ENCODE assay signal across 8 cellular contexts in the genomic region with DNA sequence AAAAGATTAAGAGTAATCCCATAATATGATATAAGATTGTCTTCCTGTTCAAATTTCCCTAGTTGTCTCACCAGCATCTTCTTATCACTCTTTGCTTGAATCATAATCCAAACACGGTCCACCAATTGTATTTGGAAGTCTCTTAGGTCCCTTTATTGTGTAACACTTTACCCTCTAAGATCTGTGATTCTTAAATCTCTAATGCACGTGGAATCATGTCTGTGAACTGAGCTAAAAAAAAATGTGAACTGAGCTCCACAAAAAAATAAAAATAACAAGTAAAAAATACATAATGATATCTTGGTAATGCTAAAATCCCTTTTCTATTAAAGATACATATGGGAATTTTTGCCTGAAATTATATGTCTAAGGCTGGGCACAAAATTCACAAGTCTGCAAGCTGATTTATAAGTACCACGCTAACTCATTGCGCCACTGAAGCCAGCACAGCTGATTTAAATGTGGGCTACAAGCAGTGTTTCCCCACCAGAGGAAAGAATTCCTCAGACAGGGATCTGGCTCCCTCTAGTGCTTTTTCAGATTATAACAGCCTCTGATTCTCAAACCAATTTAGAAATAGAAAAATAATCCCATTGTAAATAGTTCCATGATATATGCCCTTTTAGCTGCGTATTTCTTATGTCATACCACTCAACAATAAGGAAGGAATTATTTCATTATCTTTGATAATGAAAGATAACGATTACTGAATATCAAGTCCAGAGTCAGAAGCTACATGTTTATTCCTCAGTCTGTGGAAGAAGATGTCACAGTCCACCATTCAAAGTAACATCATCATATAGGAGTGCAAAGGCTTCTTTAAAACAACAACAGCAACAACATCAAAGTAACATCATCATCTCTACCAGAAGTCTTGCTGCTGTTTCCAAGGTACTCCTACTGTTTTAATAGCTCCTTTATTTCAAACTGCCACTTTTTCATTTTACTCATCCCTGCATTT. TPM values are rescaled to one million over a fixed set of nuclear protein-coding genes. Genes with fewer than 3 reads are reported as not detected.
DNase-seq lines count a peak whose midpoint lies in the region; ATAC-seq, FAIRE-seq and TF ChIP-seq lines count a peak whose summit lies in the region.

No MANE protein-coding gene starts in this region.

- TF ChIP-seq CTCF in glutamatergic neuron (IDR thresholded peaks at IDR 0.05; ENCODE audit: partially characterized antibody, unreplicated experiment), result peak; percentile 94

- intact Hi-C loops in posterior cingulate gyrus (cut with DNase I), result loop anchor here (2.0 kb wide), 1 partner anchor 1642 kb away; no protein-coding TSS in a partner anchor

- no peaks in the 10 kb centered on the region for H3K4me1 Mint-ChIP-seq in activated T-helper 17 cell treated with anti-CD3 and anti-CD28 coated beads, Interleukin-2, amount 50 U/mL, for 72 hours
- peaks cover 7% of the 10 kb centered on the region for H3K4me1 Mint-ChIP-seq in glutamatergic neuron (ENCODE audit: low read depth, unreplicated experiment)

- DNase-seq in G401 (ENCODE audit: low spot score), result peak; percentile 70
- peak; percentile 74 for DNase-seq in HTR-8/SVneo (ENCODE audit: insufficient read length, low spot score)
- peak; percentile 57 to 84 for DNase-seq in NOMO-1 (lab: John Stamatoyannopoulos, UW; ENCODE audit: unreplicated experiment in 2 of 2)
- DNase-seq in glutamatergic neuron, result peak; percentile 26
- peak in 7 of 10 donors; percentile 21 to 88 (median 44) for DNase-seq in posterior cingulate gyrus

- no peak overlapping the region for H3K27ac Mint-ChIP-seq in activated T-helper 17 cell treated with anti-CD3 and anti-CD28 coated beads, Interleukin-2, amount 50 U/mL, for 72 hours
- H3K27ac Mint-ChIP-seq in glutamatergic neuron (ENCODE audit: unreplicated experiment), result no peak overlapping the region

- H3K4me3 Mint-ChIP-seq in activated T-helper 17 cell treated with anti-CD3 and anti-CD28 coated beads, Interleukin-2, amount 50 U/mL, for 72 hours, result no peak overlapping the region
- H3K4me3 Mint-ChIP-seq in glutamatergic neuron (ENCODE audit: unreplicated experiment), result no peak overlapping the region

- no peaks in the 10 kb centered on the region for H3K9me3 Mint-ChIP-seq in activated T-helper 17 cell treated with anti-CD3 and anti-CD28 coated beads, Interleukin-2, amount 50 U/mL, for 72 hours
- peaks cover 2% of the 10 kb centered on the region for H3K9me3 Mint-ChIP-seq in glutamatergic neuron (ENCODE audit: unreplicated experiment)

- H3K36me3 Mint-ChIP-seq in activated T-helper 17 cell treated with anti-CD3 and anti-CD28 coated beads, Interleukin-2, amount 50 U/mL, for 72 hours (ENCODE audit: low read depth), result no peaks in the 10 kb centered on the region
- no peaks in the 10 kb centered on the region for H3K36me3 Mint-ChIP-seq in glutamatergic neuron (ENCODE audit: unreplicated experiment)

- in situ Hi-C loops in G401 (cut with HindIII; ENCODE audit: low sequenced_read_pairs), result no loop called here

- FAIRE-seq in HTR-8/SVneo (lab: Jason Lieb, UNC), result no peak

- ATAC-seq in GM21515 (IDR thresholded peaks at IDR 0.05; ENCODE audit: unreplicated experiment) (peak; percentile 87), HG02840 (IDR thresholded peaks at IDR 0.05; ENCODE audit: low FRiP score, unreplicated experiment) (no peak)
- peak; percentile 46 for ATAC-seq in activated T-helper 17 cell treated with anti-CD3 and anti-CD28 coated beads, Interleukin-2, amount 50 U/mL, for 72 hours (replicated peaks)

- peaks cover 3% of the 10 kb centered on the region for H3K27me3 Mint-ChIP-seq in activated T-helper 17 cell treated with anti-CD3 and anti-CD28 coated beads, Interleukin-2, amount 50 U/mL, for 72 hours
- H3K27me3 Mint-ChIP-seq in glutamatergic neuron (ENCODE audit: unreplicated experiment), result peaks cover 2% of the 10 kb centered on the region

RNA-seq across cellular contexts. Expression of a gene that starts 22.9 kb away (rescaled TPM):
- 3.5 and 5.2 TPM in 2 replicates for total RNA-seq in G401 (2014; rRNA removed; shearing (Covaris generic))
- 1 to 10 TPM; 2.5 to 2.9 TPM for total RNA-seq in activated T-helper 17 cell treated with anti-CD3 and anti-CD28 coated beads, Interleukin-2, amount 50 U/mL, for 72 hours
- total RNA-seq in glutamatergic neuron (ENCODE audit: unreplicated experiment), result 1.1 TPM

RNA-seq across cellular contexts. Expression of a gene that starts 50.7 kb away (rescaled TPM):
- not detected in 2 replicates for total RNA-seq in G401 (2014; rRNA removed; shearing (Covaris generic))
- 10 to 100 TPM; 15.1 to 24.1 TPM for total RNA-seq in activated T-helper 17 cell treated with anti-CD3 and anti-CD28 coated beads, Interleukin-2, amount 50 U/mL, for 72 hours
- 0.34 TPM for total RNA-seq in glutamatergic neuron (ENCODE audit: unreplicated experiment)

Comparison
In these comparisons a context has a peak if more than half of its experiments do, and no peak if none do; other contexts are left out.
1. RNA of a gene that starts 50.7 kb away (total RNA-seq): 15.1 to 24.1 TPM in activated T-helper 17 cell treated with anti-CD3 and anti-CD28 coated beads, Interleukin-2, amount 50 U/mL, for 72 hours; 0.34 TPM in glutamatergic neuron (single experiment) and not detected in G401; every median in the first group is over 10 times any median in the second.
2. Peak in every context shown above with its lines, with median percentiles within 50 percentile points of each other: DNase-seq.